Comparison of ENCODE assay signal across 24 cellular contexts in the genomic region with DNA sequence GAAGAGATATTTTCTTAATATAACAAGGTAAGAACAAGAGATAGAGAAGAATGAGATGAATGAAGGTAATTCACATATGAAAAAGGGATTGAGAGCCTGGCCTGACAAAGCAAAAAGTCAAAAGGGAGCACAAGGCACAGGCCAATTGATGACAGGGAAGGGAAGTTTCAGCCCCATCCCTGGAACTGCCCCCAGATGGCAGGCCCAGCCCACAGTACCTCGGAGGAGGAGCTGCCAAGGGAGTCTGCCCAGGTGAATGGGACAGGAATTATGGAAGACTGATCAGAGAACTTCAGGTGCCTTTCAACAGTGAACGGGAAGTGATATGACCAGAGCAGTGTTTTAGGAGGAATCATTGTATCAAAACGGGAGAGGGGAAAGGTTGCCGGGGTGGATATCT.
"Had no signal": no experiment of that assay in that cellular context is flagged by ENCODE, and none has a peak within 500 bp of the region (broad histone marks: within the 10 kb centered on the region; RNA-seq: fewer than 3 reads in every experiment).

No MANE protein-coding gene starts in this region.

- H3K27ac Mint-ChIP-seq: activated T-cell treated with anti-CD3 and anti-CD28 coated beads, Interleukin-2, amount 50 U/mL, for 24 hours; brain; immature natural killer cell; neural progenitor cell; progenitor cell of endocrine pancreas; stimulated activated naive B cell treated with anti-CD40 and anti-IgM and Interleukin-4, amounts not matched to agents 10 μg/mL and 1 μg/mL and 100 μg/mL, for 72 hours; T-helper 2 cell treated with Interferon-gamma antibody and Interleukin-4, amounts not matched to agents 5 μg/mL and 100 μg/mL, for 36 hours had no signal

- H3K36me3 ChIP-seq: lower lobe of right lung, uterus had no signal

- ATAC-seq: heart left ventricle; left lobe of liver; lower lobe of right lung; naive thymus-derived CD4-positive, alpha-beta T cell; stimulated activated naive B cell treated with anti-CD40 and anti-IgM and Interleukin-4, amounts not matched to agents 10 μg/mL and 1 μg/mL and 100 μg/mL, for 72 hours had no signal

- DNase-seq: activated CD4-positive, alpha-beta T cell treated with anti-CD3 and anti-CD28 coated beads for 1 hour; activated CD8-positive, alpha-beta memory T cell treated with anti-CD3 and anti-CD28 coated beads for 24 hours; activated CD8-positive, alpha-beta memory T cell treated with anti-CD3 and anti-CD28 coated beads, Interleukin-2, amount 50 U/mL, for 4 hours; activated naive CD4-positive, alpha-beta T cell treated with Interleukin-2 at 50 U/mL for 16 hours; activated T-cell treated with anti-CD3 and anti-CD28 coated beads, Interleukin-2, amount 50 U/mL, for 24 hours; anterior cingulate cortex; heart left ventricle; immature natural killer cell; lower lobe of right lung; naive thymus-derived CD4-positive, alpha-beta T cell; retina; stimulated activated CD4-positive, alpha-beta T cell treated with anti-CD3 and anti-CD28 coated beads, Interleukin-2, amount 100 ng/mL, for 48 hours; stimulated activated CD8-positive, alpha-beta memory T cell treated with anti-CD3 and anti-CD28 coated beads, Interleukin-4, amount 100 ng/mL, for 48 hours; stimulated activated naive B cell treated with anti-CD40 and anti-IgM and Interleukin-4, amounts not matched to agents 10 μg/mL and 1 μg/mL and 100 μg/mL, for 72 hours; testis; trophoblast cell; uterus; WERI-Rb-1 had no signal

- H3K9ac ChIP-seq: neural progenitor cell had no signal

- H3K4me3 ChIP-seq: heart left ventricle, lower lobe of right lung, neural progenitor cell, testis, uterus had no signal

- H3K4me1 Mint-ChIP-seq: brain; naive thymus-derived CD4-positive, alpha-beta T cell; neural progenitor cell had no signal

- H3K27ac ChIP-seq: heart left ventricle, lower lobe of right lung, testis, uterus, WERI-Rb-1 had no signal

- H3K9me3 ChIP-seq: heart left ventricle, lower lobe of right lung, testis, uterus had no signal

- H3K27me3 ChIP-seq: heart left ventricle, neural progenitor cell, testis, uterus had no signal

- H2AFZ ChIP-seq: neural progenitor cell had no signal

- H3K9me3 Mint-ChIP-seq: activated T-cell treated with anti-CD3 and anti-CD28 coated beads, Interleukin-2, amount 50 U/mL, for 24 hours; immature natural killer cell; naive thymus-derived CD4-positive, alpha-beta T cell; stimulated activated naive B cell treated with anti-CD40 and anti-IgM and Interleukin-4, amounts not matched to agents 10 μg/mL and 1 μg/mL and 100 μg/mL, for 72 hours; T-helper 2 cell treated with Interferon-gamma antibody and Interleukin-4, amounts not matched to agents 5 μg/mL and 100 μg/mL, for 36 hours had no signal

- H3K4me1 ChIP-seq: heart left ventricle, lower lobe of right lung, neural progenitor cell, testis, uterus had no signal

- FAIRE-seq: endometrium had no signal

- H3K4me3 Mint-ChIP-seq: activated T-cell treated with anti-CD3 and anti-CD28 coated beads, Interleukin-2, amount 50 U/mL, for 24 hours; brain; immature natural killer cell; naive thymus-derived CD4-positive, alpha-beta T cell; neural progenitor cell; stimulated activated naive B cell treated with anti-CD40 and anti-IgM and Interleukin-4, amounts not matched to agents 10 μg/mL and 1 μg/mL and 100 μg/mL, for 72 hours; T-helper 2 cell treated with Interferon-gamma antibody and Interleukin-4, amounts not matched to agents 5 μg/mL and 100 μg/mL, for 36 hours had no signal

- H3K27me3 Mint-ChIP-seq: activated T-cell treated with anti-CD3 and anti-CD28 coated beads, Interleukin-2, amount 50 U/mL, for 24 hours; brain; naive thymus-derived CD4-positive, alpha-beta T cell; progenitor cell of endocrine pancreas; stimulated activated naive B cell treated with anti-CD40 and anti-IgM and Interleukin-4, amounts not matched to agents 10 μg/mL and 1 μg/mL and 100 μg/mL, for 72 hours had no signal

- H3K4me2 ChIP-seq: neural progenitor cell had no signal
